Comparison of ENCODE assay signal across 7 cellular contexts in the genomic region with DNA sequence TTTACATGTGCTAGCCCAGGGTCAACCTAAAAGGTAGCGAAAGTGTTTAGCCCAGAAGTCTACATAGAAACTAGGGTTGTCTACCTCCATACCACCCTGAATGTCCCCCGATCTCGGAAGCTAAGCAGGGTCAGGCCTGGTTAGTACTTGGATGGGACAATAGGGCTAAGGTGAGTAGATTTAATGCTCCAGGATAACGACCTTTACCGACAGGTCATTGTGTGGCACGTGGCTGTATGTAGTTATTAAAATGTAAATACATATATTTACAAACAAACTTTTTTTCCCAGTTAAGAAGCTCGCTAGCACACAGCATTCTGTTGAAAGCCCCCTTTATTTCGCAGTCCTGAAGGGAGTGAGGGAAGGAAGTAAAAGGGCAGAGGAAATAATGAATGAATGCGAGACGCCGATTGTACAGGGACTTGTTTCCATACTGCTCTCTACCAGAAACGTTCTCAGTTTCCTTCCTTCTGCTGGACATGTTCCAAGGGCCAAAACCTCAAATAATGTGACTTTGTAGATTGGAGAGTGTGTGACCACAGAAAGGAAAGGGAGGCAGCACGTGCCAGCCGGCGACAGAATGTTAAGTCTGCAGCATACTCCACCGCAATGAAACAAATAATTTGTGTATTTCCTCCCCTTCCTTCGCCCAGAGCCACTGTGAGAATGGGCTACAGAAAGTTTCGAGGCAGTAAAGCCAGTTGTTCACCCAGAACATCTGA. TPM values are rescaled to one million over a fixed set of nuclear protein-coding genes. Genes with fewer than 3 reads are reported as not detected.
DNase-seq lines count a peak whose midpoint lies in the region; ATAC-seq and TF ChIP-seq lines count a peak whose summit lies in the region.

No MANE protein-coding gene starts in this region.

- intact Hi-C loops in natural killer cell (cut with micrococcal nuclease), result loop anchor here (1.0 to 5.0 kb wide), 4 partner anchors 53 to 1303 kb away; a partner anchor contains a TSS
- intact Hi-C loops in vagina (cut with DNase I), result no loop called here

- H3K9me3 ChIP-seq in MG63 (no peaks in the 10 kb centered on the region), vagina (no peaks in the 10 kb centered on the region)

- H3K4me1 Mint-ChIP-seq in natural killer cell, result peaks cover 32 to 39% of the 10 kb centered on the region in 2 donors

- H3K4me1 ChIP-seq in vagina, result peaks cover 26% of the 10 kb centered on the region

- TF ChIP-seq CTCF in GM06990 (IDR thresholded peaks at IDR 0.05; ENCODE audit: insufficient read depth, low read length, poor library complexity, severe bottlenecking) (no peak), natural killer cell (IDR thresholded peaks at IDR 0.05) (no peak), vagina (IDR thresholded peaks at IDR 0.05) (no peak)

- ATAC-seq in esophagus mucosa, result peak; percentile 31
- ATAC-seq in natural killer cell, result peak in 2 of 3 donors; percentile 3 to 11

- peak overlapping the region; percentile 91 to 96 for H3K27ac Mint-ChIP-seq in natural killer cell

- TF ChIP-seq POLR2A in vagina (IDR thresholded peaks at IDR 0.05), result no peak

- peak overlapping the region; percentile 62 for H3K27ac ChIP-seq in vagina

- peak overlapping the region; percentile 69 for H3K4me3 ChIP-seq in GM06990 (replicated peaks; ENCODE audit: low read depth, low read length)
- H3K4me3 ChIP-seq in MG63, result peak overlapping the region; percentile 84
- peak overlapping the region; percentile 73 for H3K4me3 ChIP-seq in vagina

- H3K36me3 ChIP-seq in GM06990 (ENCODE audit: control insufficient read depth, insufficient read depth, low read length) (no peaks in the 10 kb centered on the region; the same call in 1 of the 2 replicates), MG63 (no peaks in the 10 kb centered on the region), vagina (no peaks in the 10 kb centered on the region)

- DNase-seq in GM06990 (ENCODE audit: extremely low read depth, insufficient read length) (peak; percentile 40), H4 (ENCODE audit: low spot score) (peak; percentile 14), MG63 (no peak), natural killer cell (peak; percentile 65), vagina (ENCODE audit: extremely low spot score in 2 of 2) (no peak)
- DNase-seq in activated CD8-positive, alpha-beta memory T cell treated with anti-CD3 and anti-CD28 coated beads for 24 hours, result peak; percentile 74

- H3K27me3 ChIP-seq in GM06990 (replicated peaks; ENCODE audit: control insufficient read depth, insufficient read depth, low read length) (no peaks in the 10 kb centered on the region), MG63 (no peaks in the 10 kb centered on the region), vagina (no peaks in the 10 kb centered on the region)

- H3K27me3 Mint-ChIP-seq in natural killer cell (ENCODE audit: low read depth in 2 of 2), result no peaks in the 10 kb centered on the region

- H3K4me3 Mint-ChIP-seq in natural killer cell, result peak overlapping the region; percentile 99

- H3K36me3 Mint-ChIP-seq in natural killer cell, result no peaks in the 10 kb centered on the region

- H3K9me3 Mint-ChIP-seq in natural killer cell, result no peaks in the 10 kb centered on the region

RNA-seq across cellular contexts. Expression of a gene that starts 0.6 kb away (rescaled TPM):
- 1.7 and 4.5 TPM in 2 replicates for total RNA-seq in H4 (2014; rRNA removed; shearing (Covaris generic))
- total RNA-seq in MG63 (2014; rRNA removed; shearing (Covaris generic); ENCODE audit: low replicate concordance), result 2.6 and 3.0 TPM in 2 replicates
- total RNA-seq in esophagus mucosa (4.9 TPM), natural killer cell (10 to 100 TPM; 17.4 to 19.4 (median 19.1) TPM), vagina (5.9 TPM)

RNA-seq across cellular contexts. Expression of a gene that starts 0.7 kb away (rescaled TPM):
- total RNA-seq in H4 (2014; rRNA removed; shearing (Covaris generic)), result 6.9 and 14.9 TPM in 2 replicates
- 13.6 and 24.8 TPM in 2 replicates for total RNA-seq in MG63 (2014; rRNA removed; shearing (Covaris generic); ENCODE audit: low replicate concordance)
- total RNA-seq in esophagus mucosa (23.9 TPM), natural killer cell (10 to 100 TPM; 10.2 to 16.0 (median 14.2) TPM), vagina (17.4 TPM)

Comparison
In these comparisons a context has a peak if more than half of its experiments do, and no peak if none do; other contexts are left out.
1. DNase-seq: peak in GM06990 (single experiment), H4 (single experiment), activated CD8-positive, alpha-beta memory T cell treated with anti-CD3 and anti-CD28 coated beads for 24 hours (single experiment) and natural killer cell (single experiment); none in MG63 (single experiment) and vagina (0 of 2).
2. Peak in every context shown above with its lines, with median percentiles within 50 percentile points of each other: H3K4me3 ChIP-seq.